Comparison of ENCODE assay signal across 8 cellular contexts in genomic region chr21:36990508-36991205, GRCh38. TPM values are rescaled to one million over a fixed set of nuclear protein-coding genes. Genes with fewer than 3 reads are reported as not detected.
DNase-seq lines count a peak whose midpoint lies in the region; ATAC-seq, FAIRE-seq and TF ChIP-seq lines count a peak whose summit lies in the region.

No MANE protein-coding gene starts in this region.

- FAIRE-seq in GM19239 (lab: Jason Lieb, UNC) = no peak

- TF ChIP-seq POLR2A in heart left ventricle (IDR thresholded peaks at IDR 0.05) (no peak), lower leg skin (IDR thresholded peaks at IDR 0.05) (no peak), uterus (IDR thresholded peaks at IDR 0.05) (no peak)

- DNase-seq in heart left ventricle (no peak), left cardiac atrium (no peak), astrocyte of the cerebellum (ENCODE audit: low read depth) (no peak), lower leg skin (ENCODE audit: low spot score in 2 of 2) (no peak), uterus (no peak), GM19239 (ENCODE audit: insufficient read length, low spot score) (no peak), OCI-M1 (lab: John Stamatoyannopoulos, UW) (no peak)

- intact Hi-C loops in heart left ventricle (cut with DNase I) (loop anchor here in 5 of 10 donors (1.0 to 10.0 kb wide), 5 partner anchors 51 to 87 kb away; partner anchors contain the start of genes PIGP (in 3 of the 5) and TTC3 (in 3 of the 5)), left cardiac atrium (cut with DNase I) (no loop called here), lower leg skin (cut with DNase I; ENCODE audit: low total_unique reads) (no loop called here), uterus (cut with DNase I; ENCODE audit: low total_unique reads) (no loop called here)

- H3K36me3 ChIP-seq in heart left ventricle (no peaks in the 10 kb centered on the region), uterus (no peaks in the 10 kb centered on the region)

- H3K4me3 ChIP-seq in heart left ventricle (peak overlapping the region; percentile 39 to 77 (median 69)), astrocyte of the cerebellum (ENCODE audit: low read depth, low read length) (peak overlapping the region; percentile 36), lower leg skin (ENCODE audit: low read depth, poor library complexity, severe bottlenecking) (peak overlapping the region; percentile 39), uterus (peak overlapping the region; percentile 47 to 81)

- in situ Hi-C loops in astrocyte of the cerebellum (cut with HindIII; ENCODE audit: low sequenced_read_pairs) = no loop called here

- H3K27ac ChIP-seq in heart left ventricle = peak overlapping the region; percentile 69 to 98 (median 94)
- H3K27ac ChIP-seq in uterus = peak overlapping the region; percentile 91 to 94

- H3K27me3 ChIP-seq in heart left ventricle (peaks cover 0 to 16% (median 3%) of the 10 kb centered on the region in 9 donors), uterus (no peaks in the 10 kb centered on the region)

- TF ChIP-seq CTCF in heart left ventricle (IDR thresholded peaks at IDR 0.05) = no peak
- TF ChIP-seq CTCF in astrocyte of the cerebellum (IDR thresholded peaks at IDR 0.05; ENCODE audit: low read depth, low read length, missing control alignments) = no peak
- no peak for TF ChIP-seq CTCF in lower leg skin (IDR thresholded peaks at IDR 0.05)
- no peak for TF ChIP-seq CTCF in uterus (IDR thresholded peaks at IDR 0.05)

- ATAC-seq in heart left ventricle = no peak
- ATAC-seq in left cardiac atrium = no peak
- no peak for ATAC-seq in HG03342 (IDR thresholded peaks at IDR 0.05; ENCODE audit: unreplicated experiment)

- H3K9me3 ChIP-seq in heart left ventricle = no peaks in the 10 kb centered on the region
- H3K9me3 ChIP-seq in uterus = no peaks in the 10 kb centered on the region

- H3K4me1 ChIP-seq in heart left ventricle (peaks cover 0 to 10% (median 0%) of the 10 kb centered on the region in 12 donors), uterus (no peaks in the 10 kb centered on the region)

- 63 to 79% (median 65%) methylated on average over 17 to 21 of the region's 21 CpGs for WGBS in heart left ventricle, 4 donors
- 63 to 74% methylated on average over 19 to 21 of the region's 21 CpGs for WGBS in lower leg skin, 2 donors

RNA-seq across cellular contexts. Expression of gene RIPPLY3, which starts 15.8 kb away (rescaled TPM):
- total RNA-seq in heart left ventricle (not detected), left cardiac atrium (not detected), lower leg skin (not detected), uterus (under 1 TPM in 1 of 4 donors, not detected in 3; 0.62 TPM)
- polyA plus RNA-seq in heart left ventricle = not detected

RNA-seq across cellular contexts. Expression of gene HLCS, which starts 24.2 kb away (rescaled TPM):
- total RNA-seq in heart left ventricle = 10 to 100 TPM in 2 of 9 donors, 1 to 10 TPM in 7; 5.3 to 15.2 (median 7.1) TPM
- 1 to 10 TPM; 1.8 to 4.9 TPM for polyA plus RNA-seq in heart left ventricle
- total RNA-seq in left cardiac atrium = 1 to 10 TPM; 8.3 to 8.9 TPM
- total RNA-seq in lower leg skin = 10 to 100 TPM in 2 of 4 donors, 1 to 10 TPM in 2; 3.1 to 19.4 (median 8.9) TPM
- total RNA-seq in uterus = 10 to 100 TPM in 2 of 4 donors, 1 to 10 TPM in 2; 3.8 to 31.4 (median 15.4) TPM
